In the genomic region with DNA sequence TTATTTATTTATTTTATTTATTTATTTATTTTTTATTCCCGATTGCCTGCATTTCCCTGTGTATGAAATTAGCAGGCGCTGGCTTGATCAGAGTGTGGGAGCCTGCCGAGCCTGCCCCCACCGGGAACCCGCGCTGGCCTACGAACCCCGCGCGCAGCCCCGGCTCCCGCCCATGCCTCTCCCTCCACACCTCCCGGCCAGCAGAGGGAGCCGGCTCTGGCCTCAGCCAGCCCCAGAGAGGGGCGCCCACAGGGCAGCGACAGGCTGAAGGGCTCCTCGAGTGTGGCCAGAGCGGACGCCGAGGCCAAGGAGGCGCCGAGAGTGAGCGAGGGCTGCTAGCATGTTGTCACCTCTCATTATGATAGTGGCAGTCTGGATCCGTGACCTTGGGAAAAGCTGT, we compare ENCODE assay signal across 1 cellular context.
TF ChIP-seq lines count a peak whose summit lies in the region.

No MANE protein-coding gene starts in this region.

TF ChIP-seq in H1, 55 proteins besides CTCF, POLR2A, EP300 and RAD21 (continued from another document):
- TF ChIP-seq, protein P1, sequence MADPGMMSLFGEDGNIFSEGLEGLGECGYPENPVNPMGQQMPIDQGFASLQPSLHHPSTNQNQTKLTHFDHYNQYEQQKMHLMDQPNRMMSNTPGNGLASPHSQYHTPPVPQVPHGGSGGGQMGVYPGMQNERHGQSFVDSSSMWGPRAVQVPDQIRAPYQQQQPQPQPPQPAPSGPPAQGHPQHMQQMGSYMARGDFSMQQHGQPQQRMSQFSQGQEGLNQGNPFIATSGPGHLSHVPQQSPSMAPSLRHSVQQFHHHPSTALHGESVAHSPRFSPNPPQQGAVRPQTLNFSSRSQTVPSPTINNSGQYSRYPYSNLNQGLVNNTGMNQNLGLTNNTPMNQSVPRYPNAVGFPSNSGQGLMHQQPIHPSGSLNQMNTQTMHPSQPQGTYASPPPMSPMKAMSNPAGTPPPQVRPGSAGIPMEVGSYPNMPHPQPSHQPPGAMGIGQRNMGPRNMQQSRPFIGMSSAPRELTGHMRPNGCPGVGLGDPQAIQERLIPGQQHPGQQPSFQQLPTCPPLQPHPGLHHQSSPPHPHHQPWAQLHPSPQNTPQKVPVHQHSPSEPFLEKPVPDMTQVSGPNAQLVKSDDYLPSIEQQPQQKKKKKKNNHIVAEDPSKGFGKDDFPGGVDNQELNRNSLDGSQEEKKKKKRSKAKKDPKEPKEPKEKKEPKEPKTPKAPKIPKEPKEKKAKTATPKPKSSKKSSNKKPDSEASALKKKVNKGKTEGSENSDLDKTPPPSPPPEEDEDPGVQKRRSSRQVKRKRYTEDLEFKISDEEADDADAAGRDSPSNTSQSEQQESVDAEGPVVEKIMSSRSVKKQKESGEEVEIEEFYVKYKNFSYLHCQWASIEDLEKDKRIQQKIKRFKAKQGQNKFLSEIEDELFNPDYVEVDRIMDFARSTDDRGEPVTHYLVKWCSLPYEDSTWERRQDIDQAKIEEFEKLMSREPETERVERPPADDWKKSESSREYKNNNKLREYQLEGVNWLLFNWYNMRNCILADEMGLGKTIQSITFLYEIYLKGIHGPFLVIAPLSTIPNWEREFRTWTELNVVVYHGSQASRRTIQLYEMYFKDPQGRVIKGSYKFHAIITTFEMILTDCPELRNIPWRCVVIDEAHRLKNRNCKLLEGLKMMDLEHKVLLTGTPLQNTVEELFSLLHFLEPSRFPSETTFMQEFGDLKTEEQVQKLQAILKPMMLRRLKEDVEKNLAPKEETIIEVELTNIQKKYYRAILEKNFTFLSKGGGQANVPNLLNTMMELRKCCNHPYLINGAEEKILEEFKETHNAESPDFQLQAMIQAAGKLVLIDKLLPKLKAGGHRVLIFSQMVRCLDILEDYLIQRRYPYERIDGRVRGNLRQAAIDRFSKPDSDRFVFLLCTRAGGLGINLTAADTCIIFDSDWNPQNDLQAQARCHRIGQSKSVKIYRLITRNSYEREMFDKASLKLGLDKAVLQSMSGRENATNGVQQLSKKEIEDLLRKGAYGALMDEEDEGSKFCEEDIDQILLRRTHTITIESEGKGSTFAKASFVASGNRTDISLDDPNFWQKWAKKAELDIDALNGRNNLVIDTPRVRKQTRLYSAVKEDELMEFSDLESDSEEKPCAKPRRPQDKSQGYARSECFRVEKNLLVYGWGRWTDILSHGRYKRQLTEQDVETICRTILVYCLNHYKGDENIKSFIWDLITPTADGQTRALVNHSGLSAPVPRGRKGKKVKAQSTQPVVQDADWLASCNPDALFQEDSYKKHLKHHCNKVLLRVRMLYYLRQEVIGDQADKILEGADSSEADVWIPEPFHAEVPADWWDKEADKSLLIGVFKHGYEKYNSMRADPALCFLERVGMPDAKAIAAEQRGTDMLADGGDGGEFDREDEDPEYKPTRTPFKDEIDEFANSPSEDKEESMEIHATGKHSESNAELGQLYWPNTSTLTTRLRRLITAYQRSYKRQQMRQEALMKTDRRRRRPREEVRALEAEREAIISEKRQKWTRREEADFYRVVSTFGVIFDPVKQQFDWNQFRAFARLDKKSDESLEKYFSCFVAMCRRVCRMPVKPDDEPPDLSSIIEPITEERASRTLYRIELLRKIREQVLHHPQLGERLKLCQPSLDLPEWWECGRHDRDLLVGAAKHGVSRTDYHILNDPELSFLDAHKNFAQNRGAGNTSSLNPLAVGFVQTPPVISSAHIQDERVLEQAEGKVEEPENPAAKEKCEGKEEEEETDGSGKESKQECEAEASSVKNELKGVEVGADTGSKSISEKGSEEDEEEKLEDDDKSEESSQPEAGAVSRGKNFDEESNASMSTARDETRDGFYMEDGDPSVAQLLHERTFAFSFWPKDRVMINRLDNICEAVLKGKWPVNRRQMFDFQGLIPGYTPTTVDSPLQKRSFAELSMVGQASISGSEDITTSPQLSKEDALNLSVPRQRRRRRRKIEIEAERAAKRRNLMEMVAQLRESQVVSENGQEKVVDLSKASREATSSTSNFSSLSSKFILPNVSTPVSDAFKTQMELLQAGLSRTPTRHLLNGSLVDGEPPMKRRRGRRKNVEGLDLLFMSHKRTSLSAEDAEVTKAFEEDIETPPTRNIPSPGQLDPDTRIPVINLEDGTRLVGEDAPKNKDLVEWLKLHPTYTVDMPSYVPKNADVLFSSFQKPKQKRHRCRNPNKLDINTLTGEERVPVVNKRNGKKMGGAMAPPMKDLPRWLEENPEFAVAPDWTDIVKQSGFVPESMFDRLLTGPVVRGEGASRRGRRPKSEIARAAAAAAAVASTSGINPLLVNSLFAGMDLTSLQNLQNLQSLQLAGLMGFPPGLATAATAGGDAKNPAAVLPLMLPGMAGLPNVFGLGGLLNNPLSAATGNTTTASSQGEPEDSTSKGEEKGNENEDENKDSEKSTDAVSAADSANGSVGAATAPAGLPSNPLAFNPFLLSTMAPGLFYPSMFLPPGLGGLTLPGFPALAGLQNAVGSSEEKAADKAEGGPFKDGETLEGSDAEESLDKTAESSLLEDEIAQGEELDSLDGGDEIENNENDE (IDR thresholded peaks at IDR 0.05; ENCODE audit: insufficient replicate concordance, low read length), result no peak
- TF ChIP-seq, protein P2, sequence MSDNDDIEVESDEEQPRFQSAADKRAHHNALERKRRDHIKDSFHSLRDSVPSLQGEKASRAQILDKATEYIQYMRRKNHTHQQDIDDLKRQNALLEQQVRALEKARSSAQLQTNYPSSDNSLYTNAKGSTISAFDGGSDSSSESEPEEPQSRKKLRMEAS (IDR thresholded peaks at IDR 0.05), result no peak
- no peak for TF ChIP-seq BACH1 (IDR thresholded peaks at IDR 0.05; ENCODE audit: low read length)
